13 cellular contexts compared by ENCODE assay signal in genomic region chr13:99059498-99060070, GRCh38.
"Had no signal": no experiment of that assay in that cellular context is flagged by ENCODE, and none has a peak within 500 bp of the region (broad histone marks: within the 10 kb centered on the region; RNA-seq: fewer than 3 reads in every experiment).

No MANE protein-coding gene starts in this region.

- H3K9me3 ChIP-seq: heart left ventricle, left lung, SK-N-SH, tibial artery, uterus had no signal

- DNase-seq: activated CD4-positive, CD25-positive, alpha-beta regulatory T cell; activated gamma-delta T cell; activated T-cell treated with anti-CD3 and anti-CD28 coated beads, Interleukin-2, amount 50 U/mL, for 24 hours; central memory CD4-positive, alpha-beta T cell; foreskin fibroblast; heart left ventricle; left lung; SK-N-SH; tibial artery; uterus had no signal

- ATAC-seq: heart left ventricle, left lung had no signal

- H3K27me3 Mint-ChIP-seq: activated T-cell treated with anti-CD3 and anti-CD28 coated beads, Interleukin-2, amount 50 U/mL, for 24 hours had no signal

- H3K4me3 ChIP-seq: heart left ventricle, left lung, skin epidermis, tibial artery, uterus had no signal

- H3K9ac ChIP-seq: SK-N-SH had no signal

- H3K27me3 ChIP-seq: tibial artery, uterus had no signal

- H3K27ac ChIP-seq: tibial artery, uterus had no signal

- H3K27ac Mint-ChIP-seq: activated T-cell treated with anti-CD3 and anti-CD28 coated beads, Interleukin-2, amount 50 U/mL, for 24 hours; dendritic cell treated with granulocyte-macrophage colony-stimulating factor and Interleukin-4, amounts not matched to agents 40 ng/mL and 50 ng/mL, for 4 days; stimulated activated effector memory CD8-positive, alpha-beta T cell treated with anti-CD3 and anti-CD28 coated beads, Interleukin-12 subunit alpha, Interleukin-12 subunit beta, amount 100 ng/mL, for 72 hours had no signal

- H3K36me3 ChIP-seq: heart left ventricle, left lung, tibial artery, uterus had no signal

- H3K4me3 Mint-ChIP-seq: activated T-cell treated with anti-CD3 and anti-CD28 coated beads, Interleukin-2, amount 50 U/mL, for 24 hours; dendritic cell treated with granulocyte-macrophage colony-stimulating factor and Interleukin-4, amounts not matched to agents 40 ng/mL and 50 ng/mL, for 4 days; stimulated activated effector memory CD8-positive, alpha-beta T cell treated with anti-CD3 and anti-CD28 coated beads, Interleukin-12 subunit alpha, Interleukin-12 subunit beta, amount 100 ng/mL, for 72 hours had no signal

- H3K9me3 Mint-ChIP-seq: activated T-cell treated with anti-CD3 and anti-CD28 coated beads, Interleukin-2, amount 50 U/mL, for 24 hours; dendritic cell treated with granulocyte-macrophage colony-stimulating factor and Interleukin-4, amounts not matched to agents 40 ng/mL and 50 ng/mL, for 4 days; stimulated activated effector memory CD8-positive, alpha-beta T cell treated with anti-CD3 and anti-CD28 coated beads, Interleukin-12 subunit alpha, Interleukin-12 subunit beta, amount 100 ng/mL, for 72 hours had no signal

- H3K36me3 Mint-ChIP-seq: stimulated activated effector memory CD8-positive, alpha-beta T cell treated with anti-CD3 and anti-CD28 coated beads, Interleukin-12 subunit alpha, Interleukin-12 subunit beta, amount 100 ng/mL, for 72 hours had no signal
